In the genomic region with DNA sequence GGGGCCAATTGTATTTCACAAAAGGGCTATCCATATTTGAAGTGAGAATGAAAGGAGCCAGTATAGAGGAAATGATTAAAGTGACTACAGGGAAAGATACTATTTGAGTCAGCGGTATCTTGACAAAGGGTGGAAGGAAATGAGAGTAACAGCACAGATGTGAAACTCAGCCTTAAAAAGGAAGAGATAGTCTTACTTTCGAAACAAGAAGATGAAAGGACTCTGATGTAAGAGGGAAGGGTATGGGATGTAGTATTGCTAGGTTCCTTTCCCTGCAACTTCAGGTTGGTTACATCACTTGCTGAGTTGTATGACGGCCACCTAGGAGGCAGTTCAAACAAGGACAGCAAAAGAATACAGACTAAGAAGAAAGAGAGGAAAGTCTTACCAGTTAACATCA, we compare ENCODE assay signal across 9 cellular contexts. TPM values are rescaled to one million over a fixed set of nuclear protein-coding genes. Genes with fewer than 3 reads are reported as not detected.
A peak's percentile ranks its signal among the peaks of the same experiment; 100 is the strongest.
DNase-seq lines count a peak whose midpoint lies in the region; ATAC-seq and TF ChIP-seq lines count a peak whose summit lies in the region.
"Had no signal": no experiment of that assay in that cellular context is flagged by ENCODE, and none has a peak within 500 bp of the region (broad histone marks: within the 10 kb centered on the region; RNA-seq: fewer than 3 reads in every experiment).

No MANE protein-coding gene starts in this region.

- no peak for TF ChIP-seq CTCF in lung (IDR thresholded peaks at IDR 0.05; ENCODE audit: control extremely low read depth, extremely low read depth)
- TF ChIP-seq CTCF in gastrocnemius medialis (IDR thresholded peaks at IDR 0.05 in 4 of 5, conservative IDR thresholded peaks at IDR 0.05 in 1 of 5) = no peak

- H3K27ac ChIP-seq in lung (ENCODE audit: low read depth in 1 of 2, low read length in 1 of 2) (no peak overlapping the region), gastrocnemius medialis (no peak overlapping the region)
- H3K27ac ChIP-seq: 22Rv1 had no signal

- DNase-seq in activated CD4-positive, CD25-positive, alpha-beta regulatory T cell (lab: John Stamatoyannopoulos, UW) = no peak
- DNase-seq in SKM-1 treated with dmso at 0.1 percent for 144 hours (lab: John Stamatoyannopoulos, UW; ENCODE audit: unreplicated experiment) (peak; percentile 98), lung (ENCODE audit: low spot score) (no peak), OCI-M1 (lab: John Stamatoyannopoulos, UW) (no peak), gastrocnemius medialis (no peak), NCI-H1092 treated with DMSO at 0.1 percent for 48 hours (lab: John Stamatoyannopoulos, UW) (no peak)

- H3K27me3 ChIP-seq in lung (ENCODE audit: control insufficient read depth, insufficient read depth) (no peaks in the 10 kb centered on the region), gastrocnemius medialis (no peaks in the 10 kb centered on the region)

- H3K4me1 ChIP-seq in lung (ENCODE audit: control insufficient read depth in 2 of 2, insufficient read depth in 2 of 2, low read length in 2 of 2) = peaks cover 0 to 6% of the 10 kb centered on the region in 2 donors
- peaks cover 0 to 5% of the 10 kb centered on the region in 2 donors for H3K4me1 ChIP-seq in gastrocnemius medialis

- TF ChIP-seq POLR2A in gastrocnemius medialis (IDR thresholded peaks at IDR 0.05) = no peak

- H3K36me3 ChIP-seq in lung (ENCODE audit: control insufficient read depth in 2 of 2, insufficient read depth in 2 of 2, low read length in 2 of 2) (peaks cover 0 to 7% of the 10 kb centered on the region in 2 donors), gastrocnemius medialis (peaks cover 0 to 25% of the 10 kb centered on the region in 2 donors)

- intact Hi-C loops in gastrocnemius medialis (cut with DNase I; ENCODE audit: low total_unique reads) = no loop called here

- WGBS in lung, 2 donors = 17 to 42% methylated on average over 3 of the region's 3 CpGs

- ATAC-seq in activated CD4-positive, CD25-positive, alpha-beta regulatory T cell treated with anti-CD3 and anti-CD28 coated beads, Interleukin-2, amount 50 U/mL, for 24 hours = peak; percentile 91 to 92
- peak; percentile 99 for ATAC-seq in HG02938 (IDR thresholded peaks at IDR 0.05; ENCODE audit: unreplicated experiment)
- peak; percentile 62 for ATAC-seq in lung (ENCODE audit: insufficient read depth, low FRiP score)
- ATAC-seq in gastrocnemius medialis = no peak

- no peaks in the 10 kb centered on the region for H3K9me3 ChIP-seq in lung (ENCODE audit: control insufficient read depth in 2 of 2, insufficient read depth in 1 of 2, low read length in 1 of 2)
- H3K9me3 ChIP-seq in gastrocnemius medialis = no peaks in the 10 kb centered on the region

- H3K4me3 ChIP-seq in lung (no peak overlapping the region), gastrocnemius medialis (no peak overlapping the region)

- in situ Hi-C loops in gastrocnemius medialis (cut with MboI; ENCODE audit: low sequenced_read_pairs in 4 of 4) = loop anchor here in 1 of 4 donors (5.0 kb wide), 1 partner anchor 95 kb away; no protein-coding TSS in a partner anchor

RNA-seq across cellular contexts. Expression of gene CISD1, which starts 13.7 kb away (rescaled TPM):
- total RNA-seq in lung (10 to 100 TPM; 10.3 to 20.3 TPM), gastrocnemius medialis (10 to 100 TPM; 54.4 to 90.2 (median 71.1) TPM)
- polyA plus RNA-seq in lung = 10 to 100 TPM; 12.9 to 24.1 TPM

RNA-seq across cellular contexts. Expression of gene IPMK, which starts 14.9 kb away (rescaled TPM):
- total RNA-seq in lung (10 to 100 TPM in 1 of 2 donors, 1 to 10 TPM in 1; 5.5 to 16.7 TPM), gastrocnemius medialis (1 to 10 TPM; 3.0 to 8.2 (median 5.6) TPM)
- 1 to 10 TPM; 2.6 to 4.6 TPM for polyA plus RNA-seq in lung

RNA-seq across cellular contexts. Expression of gene UBE2D1, which starts 52.2 kb away (rescaled TPM):
- total RNA-seq in lung (10 to 100 TPM; 15.6 to 26.4 TPM), gastrocnemius medialis (100 to 1,000 TPM in 1 of 4 donors, 10 to 100 TPM in 3; 62.0 to 178 (median 81.6) TPM)
- 10 to 100 TPM; 15.6 to 30.5 TPM for polyA plus RNA-seq in lung

Comparison
In these comparisons a context has a peak if more than half of its experiments do, and no peak if none do; other contexts are left out.
1. ATAC-seq: peak in activated CD4-positive, CD25-positive, alpha-beta regulatory T cell treated with anti-CD3 and anti-CD28 coated beads, Interleukin-2, amount 50 U/mL, for 24 hours (2 of 2), HG02938 (single experiment) and lung (single experiment); none in gastrocnemius medialis (0 of 2).